ENCODE assay signal across 9 cellular contexts in the genomic region with DNA sequence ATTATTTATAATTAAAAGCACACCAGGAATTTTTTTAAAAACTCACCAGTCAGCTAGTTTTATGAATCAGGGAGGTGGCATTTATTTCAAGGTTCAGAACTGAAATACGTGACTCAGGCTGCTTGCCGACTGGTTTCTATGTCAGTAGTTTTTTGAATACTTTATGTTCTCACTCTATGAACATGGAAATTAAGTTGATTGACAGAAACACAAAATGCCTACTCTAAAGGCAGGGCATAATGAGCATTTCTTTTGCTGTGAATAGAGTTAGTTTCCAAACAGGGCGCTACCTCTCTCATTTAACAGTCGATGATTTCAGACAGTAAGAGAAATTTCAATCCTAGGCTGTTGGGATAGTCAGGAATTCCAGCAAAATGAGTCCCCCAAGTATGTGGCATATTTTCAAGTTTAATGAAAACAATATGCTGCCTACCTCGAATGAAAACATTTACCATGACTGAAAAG. TPM values are rescaled to one million over a fixed set of nuclear protein-coding genes. Genes with fewer than 3 reads are reported as not detected.
DNase-seq lines count a peak whose midpoint lies in the region; ATAC-seq lines count a peak whose summit lies in the region.
"Had no signal": no experiment of that assay in that cellular context is flagged by ENCODE, and none has a peak within 500 bp of the region (broad histone marks: within the 10 kb centered on the region; RNA-seq: fewer than 3 reads in every experiment).

No MANE protein-coding gene starts in this region.

- H3K36me3 Mint-ChIP-seq in activated CD4-positive, alpha-beta T cell treated with anti-CD3 and anti-CD28 coated beads, Interleukin-2, amount 10 ng/mL, durations not matched to agents 7 days and 5 days (ENCODE audit: low read depth) = peaks cover 20% of the 10 kb centered on the region

- no peak overlapping the region for H3K4me3 Mint-ChIP-seq in activated CD4-positive, alpha-beta T cell treated with anti-CD3 and anti-CD28 coated beads, Interleukin-2, amount 10 ng/mL, durations not matched to agents 7 days and 5 days

- peaks cover 25% of the 10 kb centered on the region for H3K4me1 ChIP-seq in SJCRH30
- H3K4me1 ChIP-seq: prostate gland had no signal

- no peaks in the 10 kb centered on the region for H3K36me3 ChIP-seq in SJCRH30
- H3K36me3 ChIP-seq: prostate gland had no signal

- ATAC-seq in activated CD4-positive, CD25-positive, alpha-beta regulatory T cell treated with anti-CD3 and anti-CD28 coated beads, Interleukin-2, amount 50 U/mL, for 24 hours = peak; percentile 29 to 46
- no peak for ATAC-seq in GM21447 (IDR thresholded peaks at IDR 0.05; ENCODE audit: unreplicated experiment)

- H3K27ac Mint-ChIP-seq in activated CD4-positive, alpha-beta T cell treated with anti-CD3 and anti-CD28 coated beads, Interleukin-2, amount 10 ng/mL, durations not matched to agents 7 days and 5 days = no peak overlapping the region

- H3K27ac ChIP-seq in SJCRH30 = peak overlapping the region; percentile 93
- H3K27ac ChIP-seq: prostate gland had no signal

- H3K9me3 ChIP-seq in SJCRH30 (replicated peaks) = no peaks in the 10 kb centered on the region
- H3K9me3 ChIP-seq: prostate gland had no signal

- POLR2A ChIA-PET in activated CD4-positive, alpha-beta T cell treated with anti-CD3 and anti-CD28 coated beads, Interleukin-2, amount 10 ng/mL, durations not matched to agents 7 days and 5 days (lab: Charles Lee) = interaction anchor here (0.7 kb wide), 1 partner anchor 202 kb away, joined by 4 read pairs; no protein-coding TSS in a partner anchor

- no peaks in the 10 kb centered on the region for H3K27me3 ChIP-seq in SJCRH30

- peaks cover 2% of the 10 kb centered on the region for H3K27me3 Mint-ChIP-seq in activated CD4-positive, alpha-beta T cell treated with anti-CD3 and anti-CD28 coated beads, Interleukin-2, amount 10 ng/mL, durations not matched to agents 7 days and 5 days

- H3K4me3 ChIP-seq in SJCRH30 (peak overlapping the region; percentile 68), skeletal muscle cell (ENCODE audit: low read depth, low read length) (peak overlapping the region; percentile 39)
- H3K4me3 ChIP-seq: prostate gland had no signal

- CTCF ChIA-PET in activated CD4-positive, alpha-beta T cell treated with anti-CD3 and anti-CD28 coated beads, Interleukin-2, amount 10 ng/mL, durations not matched to agents 7 days and 5 days (lab: Charles Lee) = interaction anchor here (0.7 kb wide), 1 partner anchor 12 kb away, joined by 4 read pairs; no protein-coding TSS in a partner anchor

- no peak for DNase-seq in activated CD4-positive, CD25-positive, alpha-beta regulatory T cell (lab: John Stamatoyannopoulos, UW)
- DNase-seq in SJCRH30 (peak in 1 of 2 experiments; percentile 75), fibroblast of peridontal ligament (ENCODE audit: extremely low read depth) (peak; percentile 90), skeletal muscle cell (ENCODE audit: low read depth) (no peak), GF-D8 (lab: John Stamatoyannopoulos, UW) (no peak)
- no peak for DNase-seq in activated CD4-positive, alpha-beta T cell treated with anti-CD3 and anti-CD28 coated beads, Interleukin-2, amount 10 ng/mL, durations not matched to agents 7 days and 5 days

- peaks cover 64% of the 10 kb centered on the region for H3K4me1 Mint-ChIP-seq in activated CD4-positive, alpha-beta T cell treated with anti-CD3 and anti-CD28 coated beads, Interleukin-2, amount 10 ng/mL, durations not matched to agents 7 days and 5 days

- H3K9me3 Mint-ChIP-seq in activated CD4-positive, alpha-beta T cell treated with anti-CD3 and anti-CD28 coated beads, Interleukin-2, amount 10 ng/mL, durations not matched to agents 7 days and 5 days = no peaks in the 10 kb centered on the region

RNA-seq across cellular contexts. Expression of a gene that starts 6.7 kb away (rescaled TPM):
- 41.5 and 44.8 TPM in 2 replicates for total RNA-seq in SJCRH30 (2014; rRNA removed; shearing (Covaris generic))
- 10 to 100 TPM; 11.5 to 11.9 TPM for total RNA-seq in activated CD4-positive, alpha-beta T cell treated with anti-CD3 and anti-CD28 coated beads, Interleukin-2, amount 10 ng/mL, durations not matched to agents 7 days and 5 days
